Comparison of ENCODE assay signal across 1 cellular context in the genomic region with DNA sequence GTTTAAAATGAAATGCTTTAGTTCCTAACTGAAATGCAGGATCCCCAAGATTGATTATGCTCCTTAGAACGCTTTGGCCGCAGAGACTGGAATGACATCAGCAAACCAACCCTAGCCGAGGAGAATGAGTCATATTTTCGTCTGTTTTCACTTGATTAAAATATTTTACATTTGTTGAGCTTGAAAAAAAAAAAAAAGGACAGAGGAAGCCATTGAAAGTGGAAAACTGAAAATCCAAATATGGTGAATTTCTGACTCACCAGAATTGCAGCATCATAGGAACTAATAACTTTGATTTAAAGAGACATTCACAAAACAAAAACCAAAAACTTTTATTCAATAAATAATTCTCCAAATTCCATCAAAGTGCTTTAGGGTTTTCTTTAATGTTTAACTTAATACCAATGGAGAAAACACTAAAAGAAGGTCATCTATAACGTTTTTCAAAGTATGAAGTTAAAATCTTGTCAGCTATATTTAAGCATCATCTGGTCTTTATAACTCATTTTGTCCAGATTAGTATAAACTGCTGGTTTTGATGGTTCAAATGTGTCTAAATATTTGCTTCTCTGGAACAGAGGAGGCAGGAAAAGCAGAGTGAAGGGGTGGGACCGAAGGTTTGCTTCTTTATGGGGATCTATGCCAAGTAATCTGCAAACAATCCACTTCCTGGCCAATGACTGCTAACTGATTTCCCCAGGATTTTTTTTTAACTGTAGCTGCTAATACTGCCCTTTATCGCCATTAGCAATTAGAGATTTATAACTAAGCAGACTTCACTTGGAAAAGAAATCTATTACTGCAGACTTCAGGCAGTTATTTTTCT.
TF ChIP-seq lines count a peak whose summit lies in the region.

No MANE protein-coding gene starts in this region.

TF ChIP-seq in A549, 52 proteins besides CTCF, POLR2A, EP300 and RAD21 (continued from another document):
- TF ChIP-seq, protein P1, sequence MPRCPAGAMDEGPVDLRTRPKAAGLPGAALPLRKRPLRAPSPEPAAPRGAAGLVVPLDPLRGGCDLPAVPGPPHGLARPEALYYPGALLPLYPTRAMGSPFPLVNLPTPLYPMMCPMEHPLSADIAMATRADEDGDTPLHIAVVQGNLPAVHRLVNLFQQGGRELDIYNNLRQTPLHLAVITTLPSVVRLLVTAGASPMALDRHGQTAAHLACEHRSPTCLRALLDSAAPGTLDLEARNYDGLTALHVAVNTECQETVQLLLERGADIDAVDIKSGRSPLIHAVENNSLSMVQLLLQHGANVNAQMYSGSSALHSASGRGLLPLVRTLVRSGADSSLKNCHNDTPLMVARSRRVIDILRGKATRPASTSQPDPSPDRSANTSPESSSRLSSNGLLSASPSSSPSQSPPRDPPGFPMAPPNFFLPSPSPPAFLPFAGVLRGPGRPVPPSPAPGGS (IDR thresholded peaks at IDR 0.05): peak; percentile 23; the same call in 1 of the 3 replicates
- 0 out of 3 replicates have a peak, but pooled peaks have one; percentile 13 for TF ChIP-seq SMC3 (IDR thresholded peaks at IDR 0.05)
- no peak for TF ChIP-seq TFCP2L1 (CRISPR knock-in tag; IDR thresholded peaks at IDR 0.05)
- TF ChIP-seq KDM5A (IDR thresholded peaks at IDR 0.05): no peak
- peak; percentile 65 to 88; a peak in 3 of 4 replicates for TF ChIP-seq CEBPB (IDR thresholded peaks at IDR 0.05)
- TF ChIP-seq, protein P2, sequence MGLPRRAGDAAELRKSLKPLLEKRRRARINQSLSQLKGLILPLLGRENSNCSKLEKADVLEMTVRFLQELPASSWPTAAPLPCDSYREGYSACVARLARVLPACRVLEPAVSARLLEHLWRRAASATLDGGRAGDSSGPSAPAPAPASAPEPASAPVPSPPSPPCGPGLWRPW (IDR thresholded peaks at IDR 0.05): no peak
- TF ChIP-seq ZFP36 (IDR thresholded peaks at IDR 0.05; ENCODE audit: borderline replicate concordance, partially characterized antibody): no peak
- no peak; the same call in 1 of the 2 replicates for TF ChIP-seq HOXB13 (CRISPR knock-in tag; IDR thresholded peaks at IDR 0.05; ENCODE audit: low read depth)
- no peak for TF ChIP-seq REST (IDR thresholded peaks at IDR 0.05)
- no peak for TF ChIP-seq RFX5 (IDR thresholded peaks at IDR 0.05)
- TF ChIP-seq ZC3H11A (IDR thresholded peaks at IDR 0.05): no peak
- no peak for TF ChIP-seq RCOR1 (IDR thresholded peaks at IDR 0.05; ENCODE audit: low read depth, low read length)
- no peak for TF ChIP-seq ZNF302 (CRISPR knock-in tag; IDR thresholded peaks at IDR 0.05)
- TF ChIP-seq JUN (IDR thresholded peaks at IDR 0.05): peak; percentile 70 to 74; a peak in 4 of 5 replicates
- TF ChIP-seq GATA3 (IDR thresholded peaks at IDR 0.05; ENCODE audit: borderline replicate concordance): peak; percentile 67; the same call in 1 of the 2 replicates
- peak; percentile 54 for TF ChIP-seq MAFK (IDR thresholded peaks at IDR 0.05; ENCODE audit: partially characterized antibody)
- no peak for TF ChIP-seq CHD4 (IDR thresholded peaks at IDR 0.05; ENCODE audit: borderline replicate concordance)
- no peak for TF ChIP-seq HOXA7 (CRISPR knock-in tag; IDR thresholded peaks at IDR 0.05)
- no peak for TF ChIP-seq RARB (CRISPR knock-in tag; IDR thresholded peaks at IDR 0.05)
- peak; percentile 91 for TF ChIP-seq FOSL2 (IDR thresholded peaks at IDR 0.05)
- TF ChIP-seq FOSL2 (CRISPR knock-in tag; IDR thresholded peaks at IDR 0.05): peak; percentile 99
- TF ChIP-seq PBX3 (IDR thresholded peaks at IDR 0.05): 0 out of 2 replicates have a peak, but pooled peaks have one; percentile 15
- no peak for TF ChIP-seq HEYL (CRISPR knock-in tag; IDR thresholded peaks at IDR 0.05)
- TF ChIP-seq BHLHE40 (IDR thresholded peaks at IDR 0.05; ENCODE audit: low read depth, low read length): no peak
- no peak for TF ChIP-seq CBX8 (IDR thresholded peaks at IDR 0.05)
- no peak for TF ChIP-seq FOSB (CRISPR knock-in tag; IDR thresholded peaks at IDR 0.05)
- peak; percentile 86 for TF ChIP-seq JUNB (IDR thresholded peaks at IDR 0.05)
- TF ChIP-seq HOXB5 (CRISPR knock-in tag; IDR thresholded peaks at IDR 0.05): no peak
- no peak for TF ChIP-seq SREBF2 (IDR thresholded peaks at IDR 0.05)
- TF ChIP-seq POLR2AphosphoS2 (conservative IDR thresholded peaks at IDR 0.05; ENCODE audit: low read length): no peak
